In genomic region chr3:111035316-111035715, GRCh38 we compare ENCODE assay signal across 18 cellular contexts. TPM values are rescaled to one million over a fixed set of nuclear protein-coding genes. Genes with fewer than 3 reads are reported as not detected.
DNase-seq lines count a peak whose midpoint lies in the region; ATAC-seq, FAIRE-seq and TF ChIP-seq lines count a peak whose summit lies in the region.
"Had no signal": no experiment of that assay in that cellular context is flagged by ENCODE, and none has a peak within 500 bp of the region (broad histone marks: within the 10 kb centered on the region; RNA-seq: fewer than 3 reads in every experiment).

No MANE protein-coding gene starts in this region.

- H3K9ac ChIP-seq in liver (ENCODE audit: low read depth in 1 of 2, low read length in 2 of 2) = no peak overlapping the region
- no peak overlapping the region for H3K9ac ChIP-seq in HepG2 (ENCODE audit: insufficient read depth, low read depth, low read length)
- H3K9ac ChIP-seq: BLaER1 treated with 17β-estradiol and CSF1 and Interleukin-3, amounts not matched to agents 10 nM and 100 nM; GM23248 had no signal

- H3K27ac ChIP-seq in liver (ENCODE audit: low read depth in 1 of 2, low read length in 2 of 2) = no peak overlapping the region
- no peak overlapping the region for H3K27ac ChIP-seq in HepG2 (ENCODE audit: extremely low read length, insufficient read depth, low read length)
- H3K27ac ChIP-seq: BLaER1 treated with 17β-estradiol and CSF1 and Interleukin-3, amounts not matched to agents 10 nM and 100 nM; GM23248; HL-60 had no signal

- H3K79me2 ChIP-seq in HepG2 (ENCODE audit: insufficient read depth, low read length) = no peaks in the 10 kb centered on the region

- no peaks in the 10 kb centered on the region for H4K20me1 ChIP-seq in HepG2 (ENCODE audit: insufficient read depth, low read length)
- H4K20me1 ChIP-seq: BLaER1 treated with 17β-estradiol and CSF1 and Interleukin-3, amounts not matched to agents 10 nM and 100 nM had no signal

- BruUV-seq in HepG2 (replicated peaks; lab: Mats Ljungman, UMichigan) = no TSS peak

- ATAC-seq in HepG2 = no peak
- ATAC-seq in HG03432 (IDR thresholded peaks at IDR 0.05; ENCODE audit: unreplicated experiment) = peak; percentile 16
- peak; percentile 73 for ATAC-seq in left lobe of liver
- ATAC-seq: K562 had no signal

- in situ Hi-C loops in HepG2 (cut with HindIII; ENCODE audit: extremely low pct_ligation_motif_present, low pct_unique_long_range_greater_than_20kb) = loop anchor here (25.0 kb wide), 1 partner anchor 502 kb away; the partner anchor contains the start of gene CD96

- no peak for FAIRE-seq in HepG2 (lab: Jason Lieb, UNC)
- FAIRE-seq: GM12878, K562 had no signal

- H3K4me2 ChIP-seq in HepG2 (ENCODE audit: low read depth, low read length) = no peak overlapping the region
- H3K4me2 ChIP-seq: BLaER1 treated with 17β-estradiol and CSF1 and Interleukin-3, amounts not matched to agents 10 nM and 100 nM had no signal

- intact Hi-C loops in HepG2 (cut with micrococcal nuclease; ENCODE audit: unreplicated experiment) = no loop called here

- H3K9me3 ChIP-seq in liver (ENCODE audit: control insufficient read depth in 4 of 4, low read length in 3 of 4) (no peaks in the 10 kb centered on the region), HepG2 (ENCODE audit: low read length) (no peaks in the 10 kb centered on the region), MG63 (0 out of 2 replicates have a peak, but pooled peaks cover 5% of the 10 kb centered on the region)

- POLR2A ChIA-PET in HepG2 (lab: Yijun Ruan, JAX) = no interaction called here

- DNase-seq in HepG2 (ENCODE audit: low spot score) = no peak
- no peak for DNase-seq in left lobe of liver (ENCODE audit: low spot score)
- DNase-seq in SIG-M5 (lab: John Stamatoyannopoulos, UW) = no peak
- DNase-seq in MG63 = no peak
- no peak for DNase-seq in dedifferentiated amniotic fluid mesenchymal stem cell (ENCODE audit: extremely low spot score)
- DNase-seq in central memory CD4-positive, alpha-beta T cell = no peak
- DNase-seq: ACHN; CD4-positive, CD25-positive, alpha-beta regulatory T cell; DMS79; GM23248; H9 had no signal

- TF ChIP-seq RAD21 in liver (IDR thresholded peaks at IDR 0.05) (peak in 1 of 2 donors; percentile 27), HepG2 (CRISPR knock-in tag; IDR thresholded peaks at IDR 0.05) (no peak)

- no peaks in the 10 kb centered on the region for H3K36me3 ChIP-seq in liver (ENCODE audit: control insufficient read depth in 4 of 4, insufficient read depth in 3 of 4, low read depth in 1 of 4, low read length in 3 of 4)
- no peaks in the 10 kb centered on the region for H3K36me3 ChIP-seq in HepG2 (replicated peaks in 1 of 2; ENCODE audit: control insufficient read depth in 1 of 2, insufficient read depth in 2 of 2, low read length in 2 of 2)
- no peaks in the 10 kb centered on the region for H3K36me3 ChIP-seq in MG63
- H3K36me3 ChIP-seq: BLaER1 treated with 17β-estradiol and CSF1 and Interleukin-3, amounts not matched to agents 10 nM and 100 nM had no signal

- TF ChIP-seq EP300 in HepG2 (IDR thresholded peaks at IDR 0.05; ENCODE audit: low read depth in 2 of 2, low read length in 2 of 2) (no peak), HepG2 (CRISPR knock-in tag; IDR thresholded peaks at IDR 0.05; ENCODE audit: borderline replicate concordance) (no peak)

- 37% methylated on average over 2 of the region's 2 CpGs for WGBS in liver
- WGBS in HepG2 (ENCODE audit: low lambda C conversion rate) = 0% methylated on average over 2 of the region's 2 CpGs

- no peak overlapping the region for H2AFZ ChIP-seq in HepG2 (ENCODE audit: low read length)
- H2AFZ ChIP-seq: GM23248 had no signal

- H3K4me3 ChIP-seq in liver (ENCODE audit: low read depth in 1 of 3, low read length in 3 of 3) = no peak overlapping the region
- H3K4me3 ChIP-seq in HepG2 (replicated peaks in 1 of 3; ENCODE audit: insufficient read depth in 1 of 3, low read depth in 2 of 3, low read length in 3 of 3) = no peak overlapping the region
- H3K4me3 ChIP-seq in MG63 = no peak overlapping the region
- H3K4me3 ChIP-seq: BLaER1 treated with 17β-estradiol and CSF1 and Interleukin-3, amounts not matched to agents 10 nM and 100 nM; GM12878; GM23248; K562 had no signal

- H3K4me1 ChIP-seq in liver (ENCODE audit: control insufficient read depth in 4 of 4, insufficient read depth in 4 of 4, low read length in 3 of 4) (peaks cover 0 to 4% (median 0%) of the 10 kb centered on the region in 4 donors), HepG2 (ENCODE audit: insufficient read depth, low read length) (no peaks in the 10 kb centered on the region)
- H3K4me1 ChIP-seq: BLaER1 treated with 17β-estradiol and CSF1 and Interleukin-3, amounts not matched to agents 10 nM and 100 nM had no signal

- TF ChIP-seq CTCF in liver (IDR thresholded peaks at IDR 0.05; ENCODE audit: low read depth, low read length, missing input control) (no peak), HepG2 (CRISPR knock-in tag; IDR thresholded peaks at IDR 0.05) (no peak)

- CTCF ChIA-PET in HepG2 (lab: Yijun Ruan, JAX; ENCODE audit: low intra/inter-chr PET ratio, low total read pairs) = no interaction called here

- TF ChIP-seq POLR2A in HepG2 (IDR thresholded peaks at IDR 0.05; ENCODE audit: insufficient read depth in 1 of 2, low read depth in 2 of 2, low read length in 2 of 2) = no peak

- H3K27me3 ChIP-seq in liver (ENCODE audit: control insufficient read depth in 4 of 4, insufficient read depth in 4 of 4, low read length in 3 of 4) = no peaks in the 10 kb centered on the region
- H3K27me3 ChIP-seq in HepG2 (ENCODE audit: control insufficient read depth in 1 of 2, insufficient read depth in 2 of 2, low read length in 2 of 2) = no peaks in the 10 kb centered on the region
- H3K27me3 ChIP-seq in MG63 = no peaks in the 10 kb centered on the region

TF ChIP-seq in liver, 16 proteins besides CTCF, POLR2A, EP300 and RAD21:
- peak; percentile 37 to 89 for TF ChIP-seq RXRA (IDR thresholded peaks at IDR 0.05)
- TF ChIP-seq JUND (IDR thresholded peaks at IDR 0.05) = no peak

TF ChIP-seq in HepG2, 621 proteins besides CTCF, POLR2A, EP300 and RAD21 (continues in another document):
- TF ChIP-seq ZBTB44 (CRISPR knock-in tag; IDR thresholded peaks at IDR 0.05) (no peak), CSRNP1 (CRISPR knock-in tag; IDR thresholded peaks at IDR 0.05) (no peak), ZNF747 (CRISPR knock-in tag; IDR thresholded peaks at IDR 0.05; ENCODE audit: borderline replicate concordance) (no peak), ATRX (CRISPR knock-in tag; IDR thresholded peaks at IDR 0.05; ENCODE audit: borderline replicate concordance) (no peak)

RNA-seq across cellular contexts. Expression of gene NECTIN3, which starts 36.3 kb away (rescaled TPM):
- 10 to 100 TPM; 19.3 to 31.8 TPM for total RNA-seq in liver
- polyA plus RNA-seq in liver = 10 to 100 TPM in 1 of 2 donors, 1 to 10 TPM in 1; 9.0 to 11.2 TPM
- total RNA-seq in HepG2 (2016; rRNA removed; fragmentation: Illumina TruSeq; extraction: Trizol) = 28.7 and 45.1 TPM in 2 replicates
- 85.1 and 110 TPM in 2 replicates for total RNA-seq in HepG2 (2016; cell fraction: cytosol; rRNA removed; fragmentation: Illumina TruSeq; extraction: Trizol; ENCODE audit: low read depth)
- total RNA-seq in HepG2 (2016; cell fraction: insoluble cytoplasmic fraction; rRNA removed; fragmentation: Illumina TruSeq; extraction: Trizol) = 28.0 and 47.2 TPM in 2 replicates
- 66.1 and 83.0 TPM in 2 replicates for total RNA-seq in HepG2 (2016; cell fraction: membrane; rRNA removed; fragmentation: Illumina TruSeq; extraction: Trizol)
- 52.9 and 66.5 TPM in 2 replicates for total RNA-seq in HepG2 (2016; cell fraction: nucleus; rRNA removed; fragmentation: Illumina TruSeq; extraction: Trizol)
- polyA plus RNA-seq in HepG2 (2011; rRNA removed) = 9.1 and 10.4 TPM in 2 replicates
- 4.9 and 8.6 TPM in 2 replicates for polyA plus RNA-seq in HepG2 (2011; cell fraction: cytosol; rRNA removed)
- 4.9 and 7.2 TPM in 2 replicates for polyA plus RNA-seq in HepG2 (2011; cell fraction: nucleus; rRNA removed)
- polyA plus RNA-seq in HepG2 (2012) = 10.2 TPM in 2 replicates
- 1.2 and 1.3 TPM in 2 replicates for polyA plus RNA-seq in HepG2 (2016; cell fraction: cytosol; fragmentation: Illumina TruSeq; extraction: Trizol; ENCODE audit: low read depth)
- 10.9 and 12.8 TPM in 2 replicates for polyA plus RNA-seq in HepG2 (2016; cell fraction: insoluble cytoplasmic fraction; fragmentation: Illumina TruSeq; extraction: Trizol; ENCODE audit: low read depth)
- polyA plus RNA-seq in HepG2 (2016; cell fraction: membrane; fragmentation: Illumina TruSeq; extraction: Trizol; ENCODE audit: low read depth) = 2.6 and 3.2 TPM in 2 replicates
- polyA plus RNA-seq in HepG2 (2016; cell fraction: nucleus; fragmentation: Illumina TruSeq; extraction: Trizol; ENCODE audit: insufficient read depth, low read depth) = 16.9 and 18.8 TPM in 2 replicates
- 18.5 and 21.9 TPM in 2 replicates for polyA minus RNA-seq in HepG2 (2011; rRNA and poly(A)+ RNA removed; ENCODE audit: low replicate concordance)
- polyA minus RNA-seq in HepG2 (2011; cell fraction: cytosol; rRNA and poly(A)+ RNA removed) = 29.8 and 30.9 TPM in 2 replicates
- polyA minus RNA-seq in HepG2 (2011; cell fraction: nucleus; rRNA and poly(A)+ RNA removed) = 94.6 and 102 TPM in 2 replicates
- total RNA-seq in left lobe of liver = 25.2 TPM
- total RNA-seq in MG63 (2014; rRNA removed; shearing (Covaris generic); ENCODE audit: low replicate concordance) = 23.0 and 36.9 TPM in 2 replicates
- total RNA-seq: G401 had no signal
- polyA plus RNA-seq: GM12878, K562 had no signal
